1 cellular context compared by ENCODE assay signal in the genomic region with DNA sequence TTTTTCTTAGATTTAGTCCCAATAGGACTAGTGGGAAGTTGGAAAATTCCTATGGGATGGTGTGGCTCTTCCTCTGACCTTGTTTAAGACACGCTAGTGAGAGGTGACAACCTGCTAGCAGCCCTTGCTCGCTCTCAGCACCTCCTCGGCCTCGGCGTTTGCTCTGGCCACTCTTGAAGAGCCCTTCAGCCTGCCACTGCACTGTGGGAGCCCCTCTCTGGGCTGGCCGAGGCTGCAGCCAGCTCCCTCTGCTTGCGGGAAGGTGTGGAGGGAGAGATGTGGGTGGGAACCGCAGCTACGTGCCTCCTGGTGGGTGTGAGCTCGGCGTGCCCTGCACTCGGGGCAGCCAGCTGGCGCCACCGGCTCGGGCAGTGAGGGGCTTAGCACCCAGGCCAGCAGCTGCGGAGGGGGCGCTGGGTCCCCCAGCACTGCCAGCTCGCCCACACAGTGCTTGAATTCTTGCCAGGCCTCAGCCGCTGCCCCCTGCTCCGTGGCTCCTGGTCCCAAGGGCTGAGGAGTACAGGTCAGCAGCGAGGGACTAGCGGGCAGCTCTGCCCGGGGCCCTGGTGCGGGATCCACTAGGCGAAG.
TF ChIP-seq lines count a peak whose summit lies in the region.

No MANE protein-coding gene starts in this region.

TF ChIP-seq in HepG2, 621 proteins besides CTCF, POLR2A, EP300 and RAD21 (continued from another document):
- TF ChIP-seq, protein P1, sequence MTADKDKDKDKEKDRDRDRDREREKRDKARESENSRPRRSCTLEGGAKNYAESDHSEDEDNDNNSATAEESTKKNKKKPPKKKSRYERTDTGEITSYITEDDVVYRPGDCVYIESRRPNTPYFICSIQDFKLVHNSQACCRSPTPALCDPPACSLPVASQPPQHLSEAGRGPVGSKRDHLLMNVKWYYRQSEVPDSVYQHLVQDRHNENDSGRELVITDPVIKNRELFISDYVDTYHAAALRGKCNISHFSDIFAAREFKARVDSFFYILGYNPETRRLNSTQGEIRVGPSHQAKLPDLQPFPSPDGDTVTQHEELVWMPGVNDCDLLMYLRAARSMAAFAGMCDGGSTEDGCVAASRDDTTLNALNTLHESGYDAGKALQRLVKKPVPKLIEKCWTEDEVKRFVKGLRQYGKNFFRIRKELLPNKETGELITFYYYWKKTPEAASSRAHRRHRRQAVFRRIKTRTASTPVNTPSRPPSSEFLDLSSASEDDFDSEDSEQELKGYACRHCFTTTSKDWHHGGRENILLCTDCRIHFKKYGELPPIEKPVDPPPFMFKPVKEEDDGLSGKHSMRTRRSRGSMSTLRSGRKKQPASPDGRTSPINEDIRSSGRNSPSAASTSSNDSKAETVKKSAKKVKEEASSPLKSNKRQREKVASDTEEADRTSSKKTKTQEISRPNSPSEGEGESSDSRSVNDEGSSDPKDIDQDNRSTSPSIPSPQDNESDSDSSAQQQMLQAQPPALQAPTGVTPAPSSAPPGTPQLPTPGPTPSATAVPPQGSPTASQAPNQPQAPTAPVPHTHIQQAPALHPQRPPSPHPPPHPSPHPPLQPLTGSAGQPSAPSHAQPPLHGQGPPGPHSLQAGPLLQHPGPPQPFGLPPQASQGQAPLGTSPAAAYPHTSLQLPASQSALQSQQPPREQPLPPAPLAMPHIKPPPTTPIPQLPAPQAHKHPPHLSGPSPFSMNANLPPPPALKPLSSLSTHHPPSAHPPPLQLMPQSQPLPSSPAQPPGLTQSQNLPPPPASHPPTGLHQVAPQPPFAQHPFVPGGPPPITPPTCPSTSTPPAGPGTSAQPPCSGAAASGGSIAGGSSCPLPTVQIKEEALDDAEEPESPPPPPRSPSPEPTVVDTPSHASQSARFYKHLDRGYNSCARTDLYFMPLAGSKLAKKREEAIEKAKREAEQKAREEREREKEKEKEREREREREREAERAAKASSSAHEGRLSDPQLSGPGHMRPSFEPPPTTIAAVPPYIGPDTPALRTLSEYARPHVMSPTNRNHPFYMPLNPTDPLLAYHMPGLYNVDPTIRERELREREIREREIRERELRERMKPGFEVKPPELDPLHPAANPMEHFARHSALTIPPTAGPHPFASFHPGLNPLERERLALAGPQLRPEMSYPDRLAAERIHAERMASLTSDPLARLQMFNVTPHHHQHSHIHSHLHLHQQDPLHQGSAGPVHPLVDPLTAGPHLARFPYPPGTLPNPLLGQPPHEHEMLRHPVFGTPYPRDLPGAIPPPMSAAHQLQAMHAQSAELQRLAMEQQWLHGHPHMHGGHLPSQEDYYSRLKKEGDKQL (CRISPR knock-in tag; IDR thresholded peaks at IDR 0.05; ENCODE audit: low read depth) = no peak
- TF ChIP-seq, protein P2, sequence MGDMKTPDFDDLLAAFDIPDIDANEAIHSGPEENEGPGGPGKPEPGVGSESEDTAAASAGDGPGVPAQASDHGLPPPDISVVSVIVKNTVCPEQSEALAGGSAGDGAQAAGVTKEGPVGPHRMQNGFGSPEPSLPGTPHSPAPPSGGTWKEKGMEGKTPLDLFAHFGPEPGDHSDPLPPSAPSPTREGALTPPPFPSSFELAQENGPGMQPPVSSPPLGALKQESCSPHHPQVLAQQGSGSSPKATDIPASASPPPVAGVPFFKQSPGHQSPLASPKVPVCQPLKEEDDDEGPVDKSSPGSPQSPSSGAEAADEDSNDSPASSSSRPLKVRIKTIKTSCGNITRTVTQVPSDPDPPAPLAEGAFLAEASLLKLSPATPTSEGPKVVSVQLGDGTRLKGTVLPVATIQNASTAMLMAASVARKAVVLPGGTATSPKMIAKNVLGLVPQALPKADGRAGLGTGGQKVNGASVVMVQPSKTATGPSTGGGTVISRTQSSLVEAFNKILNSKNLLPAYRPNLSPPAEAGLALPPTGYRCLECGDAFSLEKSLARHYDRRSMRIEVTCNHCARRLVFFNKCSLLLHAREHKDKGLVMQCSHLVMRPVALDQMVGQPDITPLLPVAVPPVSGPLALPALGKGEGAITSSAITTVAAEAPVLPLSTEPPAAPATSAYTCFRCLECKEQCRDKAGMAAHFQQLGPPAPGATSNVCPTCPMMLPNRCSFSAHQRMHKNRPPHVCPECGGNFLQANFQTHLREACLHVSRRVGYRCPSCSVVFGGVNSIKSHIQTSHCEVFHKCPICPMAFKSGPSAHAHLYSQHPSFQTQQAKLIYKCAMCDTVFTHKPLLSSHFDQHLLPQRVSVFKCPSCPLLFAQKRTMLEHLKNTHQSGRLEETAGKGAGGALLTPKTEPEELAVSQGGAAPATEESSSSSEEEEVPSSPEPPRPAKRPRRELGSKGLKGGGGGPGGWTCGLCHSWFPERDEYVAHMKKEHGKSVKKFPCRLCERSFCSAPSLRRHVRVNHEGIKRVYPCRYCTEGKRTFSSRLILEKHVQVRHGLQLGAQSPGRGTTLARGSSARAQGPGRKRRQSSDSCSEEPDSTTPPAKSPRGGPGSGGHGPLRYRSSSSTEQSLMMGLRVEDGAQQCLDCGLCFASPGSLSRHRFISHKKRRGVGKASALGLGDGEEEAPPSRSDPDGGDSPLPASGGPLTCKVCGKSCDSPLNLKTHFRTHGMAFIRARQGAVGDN (CRISPR knock-in tag; IDR thresholded peaks at IDR 0.05) = peak; percentile 13; the same call in 1 of the 2 replicates
